9 cellular contexts compared by ENCODE assay signal in the genomic region with DNA sequence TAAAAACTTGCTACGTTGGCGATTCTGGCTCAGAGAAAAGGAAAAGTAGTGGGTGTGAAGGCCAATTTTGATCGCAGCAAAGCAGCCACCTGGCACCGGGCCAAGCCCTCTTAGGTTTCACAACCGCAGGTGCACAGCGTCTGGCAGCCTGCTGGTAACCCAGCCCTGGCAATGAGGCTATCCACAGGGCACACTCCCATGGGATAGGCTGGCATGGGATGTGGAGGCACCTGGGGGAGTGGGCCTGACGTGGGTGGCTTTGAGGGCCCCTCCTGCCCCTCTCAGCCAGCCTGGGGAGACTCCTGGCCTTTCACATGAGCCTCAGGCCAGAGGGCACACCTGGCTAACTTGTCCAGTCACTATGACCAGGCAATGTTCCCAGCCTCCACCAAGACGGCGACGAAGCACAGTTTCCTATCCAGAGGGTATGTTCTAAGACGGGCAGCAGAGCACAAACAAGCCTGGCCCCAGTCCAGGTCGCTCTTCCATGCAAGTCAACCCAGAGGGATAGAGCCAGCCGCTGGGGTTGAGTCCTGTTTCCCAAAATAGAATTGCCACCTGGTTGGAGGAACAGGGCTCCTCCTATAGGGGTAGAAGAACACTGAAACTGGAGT. TPM values are rescaled to one million over a fixed set of nuclear protein-coding genes. Genes with fewer than 3 reads are reported as not detected.
DNase-seq lines count a peak whose midpoint lies in the region; ATAC-seq, FAIRE-seq and TF ChIP-seq lines count a peak whose summit lies in the region.
"Had no signal": no experiment of that assay in that cellular context is flagged by ENCODE, and none has a peak within 500 bp of the region (broad histone marks: within the 10 kb centered on the region; RNA-seq: fewer than 3 reads in every experiment).

No MANE protein-coding gene starts in this region.

- H3K27me3 ChIP-seq in trophoblast cell (ENCODE audit: insufficient read depth, low read length), result no peaks in the 10 kb centered on the region

- peak; percentile 75 for ATAC-seq in GM18511 (IDR thresholded peaks at IDR 0.05; ENCODE audit: unreplicated experiment)
- ATAC-seq in HG03439 (IDR thresholded peaks at IDR 0.05; ENCODE audit: unreplicated experiment), result peak; percentile 54
- ATAC-seq in GM19328 (IDR thresholded peaks at IDR 0.05; ENCODE audit: unreplicated experiment), result no peak

- H4K91ac ChIP-seq in trophoblast cell (ENCODE audit: low read depth, low read length), result no peak overlapping the region

- peaks cover 58% of the 10 kb centered on the region for H3K36me3 Mint-ChIP-seq in brain

- no peak overlapping the region for H2BK120ac ChIP-seq in trophoblast cell (ENCODE audit: insufficient read depth, low read length, poor library complexity)

- no peak overlapping the region for H4K8ac ChIP-seq in trophoblast cell (ENCODE audit: low read depth, low read length)

- H2BK5ac ChIP-seq in trophoblast cell (ENCODE audit: low read depth, low read length, poor library complexity), result no peak overlapping the region

- H3K79me1 ChIP-seq in trophoblast cell (ENCODE audit: low read length), result no peaks in the 10 kb centered on the region

- H3K27me3 Mint-ChIP-seq in brain, result peaks cover 10% of the 10 kb centered on the region

- H3K4me3 ChIP-seq in trophoblast cell (ENCODE audit: low read depth, low read length), result peak overlapping the region; percentile 25

- no peaks in the 10 kb centered on the region for H3K4me1 ChIP-seq in trophoblast cell (ENCODE audit: control insufficient read depth in 1 of 2, insufficient read depth in 2 of 2, low read length in 2 of 2)

- H3K27ac ChIP-seq in trophoblast cell (ENCODE audit: low read depth, low read length), result no peak overlapping the region

- H3K18ac ChIP-seq in trophoblast cell (ENCODE audit: low read length), result no peak overlapping the region

- TF ChIP-seq CTCF in brain (conservative IDR thresholded peaks at IDR 0.05), result no peak
- TF ChIP-seq CTCF in D721Med (IDR thresholded peaks at IDR 0.05; ENCODE audit: insufficient read depth, missing control alignments), result no peak

- H3K4me2 ChIP-seq in trophoblast cell (ENCODE audit: low read length), result no peak overlapping the region

- no peaks in the 10 kb centered on the region for H3K36me3 ChIP-seq in trophoblast cell (ENCODE audit: control insufficient read depth in 1 of 2, insufficient read depth in 2 of 2, low read length in 2 of 2)

- H3K4me1 Mint-ChIP-seq in brain, result peaks cover 46% of the 10 kb centered on the region

- FAIRE-seq in D721Med (lab: Jason Lieb, UNC), result no peak

- no peak overlapping the region for H2BK12ac ChIP-seq in trophoblast cell (ENCODE audit: low read length)

- H3K4me3 Mint-ChIP-seq in brain, result no peak overlapping the region
- H3K4me3 Mint-ChIP-seq: dendritic cell treated with granulocyte-macrophage colony-stimulating factor and Interleukin-4, amounts not matched to agents 40 ng/mL and 50 ng/mL, for 4 days had no signal

- H3K79me2 ChIP-seq in trophoblast cell (ENCODE audit: control insufficient read depth, insufficient read depth, low read length, poor library complexity), result no peaks in the 10 kb centered on the region

- H3K9ac ChIP-seq in trophoblast cell (ENCODE audit: low read length), result no peak overlapping the region

- DNase-seq in NCI-H748 (lab: John Stamatoyannopoulos, UW; ENCODE audit: unreplicated experiment), result peak; percentile 100
- no peak for DNase-seq in trophoblast cell
- no peak for DNase-seq in D721Med (ENCODE audit: insufficient read length, low spot score)
- no peak for DNase-seq in HPDE6-E6E7 (ENCODE audit: extremely low spot score)

- no peak overlapping the region for H2AFZ ChIP-seq in trophoblast cell (ENCODE audit: insufficient read depth, low read length, poor library complexity)

- no peak overlapping the region for H2AK5ac ChIP-seq in trophoblast cell (ENCODE audit: low read length)

- H4K12ac ChIP-seq in trophoblast cell (ENCODE audit: low read depth, low read length), result no peak overlapping the region

- H3K9me3 Mint-ChIP-seq in brain, result peaks cover 5 to 8% (median 5%) of the 10 kb centered on the region in 5 experiments
- H3K9me3 Mint-ChIP-seq: dendritic cell treated with granulocyte-macrophage colony-stimulating factor and Interleukin-4, amounts not matched to agents 40 ng/mL and 50 ng/mL, for 4 days had no signal

- H3K9me3 ChIP-seq in trophoblast cell (ENCODE audit: insufficient read depth, low read depth, low read length), result no peaks in the 10 kb centered on the region

- peak overlapping the region in 4 of 5 experiments; percentile 38 to 75 (median 74) for H3K27ac Mint-ChIP-seq in brain
- H3K27ac Mint-ChIP-seq: dendritic cell treated with granulocyte-macrophage colony-stimulating factor and Interleukin-4, amounts not matched to agents 40 ng/mL and 50 ng/mL, for 4 days had no signal

- H3K23ac ChIP-seq in trophoblast cell (ENCODE audit: low read length), result no peak overlapping the region

- no peak overlapping the region for H3K4ac ChIP-seq in trophoblast cell (ENCODE audit: low read depth, low read length)

- WGBS in trophoblast cell (ENCODE audit: extremely low coverage, insufficient coverage, insufficient read length), result no CpG with 5 or more reads among the region's 13 CpGs

- no peak overlapping the region for H3K14ac ChIP-seq in trophoblast cell (ENCODE audit: low read length)

RNA-seq across cellular contexts. Expression of gene CMBL, which starts 19.0 kb away (rescaled TPM):
- polyA plus RNA-seq in brain (ENCODE audit: insufficient read depth, low read depth, low replicate concordance), result 86.0 TPM
- 7.8 and 8.8 TPM in 2 replicates for polyA plus RNA-seq in trophoblast cell (2013)

RNA-seq across cellular contexts. Expression of gene CCT5, which starts 38.6 kb away (rescaled TPM):
- polyA plus RNA-seq in brain (ENCODE audit: insufficient read depth, low read depth, low replicate concordance), result 433 TPM
- polyA plus RNA-seq in trophoblast cell (2013), result 174 and 175 TPM in 2 replicates

RNA-seq across cellular contexts. Expression of gene ATPSCKMT, which starts 39.0 kb away (rescaled TPM):
- 12.0 TPM for polyA plus RNA-seq in brain (ENCODE audit: insufficient read depth, low read depth, low replicate concordance)
- polyA plus RNA-seq in trophoblast cell (2013), result 7.2 and 9.3 TPM in 2 replicates
